In genomic region chr1:225882699-225883615, GRCh38 we compare ENCODE assay signal across 8 cellular contexts. TPM values are rescaled to one million over a fixed set of nuclear protein-coding genes. Genes with fewer than 3 reads are reported as not detected.
A peak's percentile ranks its signal among the peaks of the same experiment; 100 is the strongest.
DNase-seq lines count a peak whose midpoint lies in the region; ATAC-seq, FAIRE-seq and TF ChIP-seq lines count a peak whose summit lies in the region.

No MANE protein-coding gene starts in this region.

- TF ChIP-seq POLR2A in GM12878 (IDR thresholded peaks at IDR 0.05; ENCODE audit: low read depth, low read length): no peak

- CTCF ChIA-PET in GM12878 (lab: Yijun Ruan, JAX): interaction anchor here (0.6 to 4.9 kb wide), 21 partner anchors 11 to 525 kb away, joined by 3 to 40 read pairs (median 4); partner anchors contain the start of genes PARP1 and SRP9

- H3K4me3 ChIP-seq in GM12878 (peak overlapping the region; percentile 88), iPS DF 6.9 (ENCODE audit: low read length) (peak overlapping the region; percentile 63; the same call in 1 of the 2 replicates)

- peak overlapping the region; percentile 90 for H3K9ac ChIP-seq in GM12878 (ENCODE audit: control insufficient read depth, insufficient read depth, low read length)

- H3K4me1 ChIP-seq in GM12878 (ENCODE audit: control insufficient read depth, insufficient read depth, low read length) (peaks cover 30% of the 10 kb centered on the region), iPS DF 6.9 (ENCODE audit: control insufficient read depth, insufficient read depth, low read length) (peaks cover 3% of the 10 kb centered on the region; the same call in 1 of the 2 replicates)

- POLR2A ChIA-PET in GM12878 (lab: Charles Lee): interaction anchor here (0.5 to 4.9 kb wide), 15 partner anchors 12 to 481 kb away, joined by 3 to 30 read pairs (median 6); partner anchors contain the start of genes PYCR2 and SRP9

- peak; percentile 52 for FAIRE-seq in GM12878 (lab: Jason Lieb, UNC)

- TF ChIP-seq CTCF in GM12878 (IDR thresholded peaks at IDR 0.05 in 2 of 3, conservative IDR thresholded peaks at IDR 0.05 in 1 of 3; ENCODE audit: control insufficient read depth in 2 of 3, extremely low read depth in 1 of 3, insufficient read depth in 1 of 3, low read depth in 3 of 3, low read length in 3 of 3): no peak

- TF ChIP-seq EP300 in GM12878 (IDR thresholded peaks at IDR 0.05; ENCODE audit: borderline replicate concordance in 1 of 2, control insufficient read depth in 1 of 2, low read depth in 2 of 2, low read length in 2 of 2): no peak

- no peaks in the 10 kb centered on the region for H3K27me3 ChIP-seq in GM12878 (replicated peaks in 1 of 2; ENCODE audit: control insufficient read depth in 2 of 2, insufficient read depth in 2 of 2, low read length in 1 of 2)
- no peaks in the 10 kb centered on the region for H3K27me3 ChIP-seq in iPS DF 6.9 (ENCODE audit: control insufficient read depth, insufficient read depth, low read length)

- RAD21 ChIA-PET in GM12878 (lab: Charles Lee; ENCODE audit: unreplicated experiment): interaction anchor here (0.7 to 3.7 kb wide), 8 partner anchors 12 to 405 kb away, joined by 3 to 37 read pairs (median 8); partner anchors contain the start of genes PYCR2 and SRP9

- ATAC-seq in GM18861 (IDR thresholded peaks at IDR 0.05; ENCODE audit: unreplicated experiment): peak; percentile 13
- ATAC-seq in HG03064 (IDR thresholded peaks at IDR 0.05; ENCODE audit: low read depth, unreplicated experiment): peak; percentile 23
- ATAC-seq in GM12878: peak; percentile 46
- peak; percentile 53 for ATAC-seq in sciatic nerve

- peak overlapping the region; percentile 93 for H2AFZ ChIP-seq in GM12878 (ENCODE audit: control insufficient read depth, low read depth, low read length)

- in situ Hi-C loops in GM12878 (cut with MboI): no loop called here

- 0 out of 2 replicates have a peak, but pooled peaks cover 3% of the 10 kb centered on the region for H4K20me1 ChIP-seq in GM12878 (ENCODE audit: control insufficient read depth, insufficient read depth)

- DNase-seq in 8988T (peak; percentile 68), OCI-M1 (lab: John Stamatoyannopoulos, UW) (peak; percentile 62), GM12878 (ENCODE audit: low read depth, low spot score) (no peak), iPS DF 6.9 (ENCODE audit: low read depth, low spot score) (no peak), sciatic nerve (ENCODE audit: low spot score) (peak; percentile 77), NCI-H187 (lab: John Stamatoyannopoulos, UW) (no peak)

- H3K27ac ChIP-seq in GM12878 (ENCODE audit: control insufficient read depth, insufficient read depth) (peak overlapping the region; percentile 77), iPS DF 6.9 (ENCODE audit: low read length) (no peak overlapping the region)

- H3K4me2 ChIP-seq in GM12878 (ENCODE audit: control insufficient read depth, insufficient read depth): peak overlapping the region; percentile 96

- WGBS in GM12878 (ENCODE audit: insufficient coverage, insufficient replicate concordance, low lambda C conversion rate, missing lambda C conversion rate): 1% methylated on average over 61 of the region's 61 CpGs
- no CpG with 5 or more reads among the region's 61 CpGs for WGBS in iPS DF 6.9 (ENCODE audit: insufficient coverage, insufficient read length)

- SMC1A ChIA-PET in GM12878 (lab: Charles Lee; ENCODE audit: uncharacterized antibody, unreplicated experiment): interaction anchor here (0.7 to 5.1 kb wide), 12 partner anchors 12 to 459 kb away, joined by 3 to 29 read pairs (median 4); partner anchors contain the start of genes EPHX1, PYCR2 and SRP9

- no peak for TF ChIP-seq RAD21 in GM12878 (IDR thresholded peaks at IDR 0.05; ENCODE audit: insufficient read depth, low read depth, low read length)

- H3K79me2 ChIP-seq in GM12878 (ENCODE audit: control insufficient read depth, insufficient read depth, low read length): peaks cover 30% of the 10 kb centered on the region

- intact Hi-C loops in GM12878 (cut with micrococcal nuclease; ENCODE audit: unreplicated experiment) (loop anchor here (1.0 kb wide), 1 partner anchor 14 kb away; no protein-coding TSS in a partner anchor), sciatic nerve (cut with DNase I) (no loop called here)

- H3K9me3 ChIP-seq in GM12878 (replicated peaks; ENCODE audit: control insufficient read depth, insufficient read depth, low read length) (no peaks in the 10 kb centered on the region), iPS DF 6.9 (ENCODE audit: control insufficient read depth, insufficient read depth, low read length) (no peaks in the 10 kb centered on the region)

- BruUV-seq in GM12878 (replicated peaks; lab: Mats Ljungman, UMichigan): no TSS peak

- H3K36me3 ChIP-seq in GM12878 (ENCODE audit: control insufficient read depth in 2 of 2, insufficient read depth in 2 of 2, low read length in 1 of 2) (no peaks in the 10 kb centered on the region; a peak in 1 of 4 replicates), iPS DF 6.9 (ENCODE audit: control insufficient read depth, insufficient read depth, low read length) (no peaks in the 10 kb centered on the region)

RNA-seq across cellular contexts. Expression of gene TMEM63A, which starts 0.8 kb away (rescaled TPM):
- total RNA-seq in GM12878 (2013; cell fraction: nucleolus; rRNA removed): 302 and 309 TPM in 2 replicates
- total RNA-seq in GM12878 (2014; rRNA removed) (12.0 TPM in 2 replicates), GM12878 (2014; rRNA removed; fragmentation: Illumina TruSeq; extraction: Trizol) (8.7 and 10.4 TPM in 2 replicates), GM12878 (2021) (27.6 and 31.8 TPM in 2 replicates), sciatic nerve (95.7 TPM)
- 9.4 TPM for polyA plus RNA-seq in GM12878 (2011; ENCODE audit: low read depth)
- polyA plus RNA-seq in GM12878 (2011; rRNA removed) (21.0 and 33.5 TPM in 2 replicates), GM12878 (2014; fragmentation: Illumina TruSeq; extraction: Trizol) (19.6 and 20.1 TPM in 2 replicates), GM12878 (2014; fragmentation: Nextera tagmentation; extraction: Ambion mirVana) (1 to 10 TPM; 1.3 to 1.8 TPM), GM12878 (2014; rRNA removed) (17.2 and 20.2 TPM in 2 replicates), GM12878 (2016; fragmentation: Nextera tagmentation; extraction: Ambion mirVana) (10 to 100 TPM; 14.4 to 15.9 TPM)
- polyA plus RNA-seq in GM12878 (2011; cell fraction: cytosol; rRNA removed): 18.1 and 18.5 TPM in 2 replicates
- polyA plus RNA-seq in GM12878 (2011; cell fraction: nucleus; rRNA removed): 203 and 271 TPM in 2 replicates
- 18.2 and 27.5 TPM in 2 replicates for polyA plus RNA-seq in GM12878 (2012)
- 37.9 and 46.4 TPM in 2 replicates for polyA minus RNA-seq in GM12878 (2011; rRNA and poly(A)+ RNA removed)
- 7.7 and 11.4 TPM in 2 replicates for polyA minus RNA-seq in GM12878 (2011; cell fraction: cytosol; rRNA and poly(A)+ RNA removed)
- 61.2 and 88.9 TPM in 2 replicates for polyA minus RNA-seq in GM12878 (2011; cell fraction: nucleus; rRNA and poly(A)+ RNA removed)

RNA-seq across cellular contexts. Expression of gene LEFTY1, which starts 6.0 kb away (rescaled TPM):
- total RNA-seq in GM12878 (2013; cell fraction: nucleolus; rRNA removed): not detected in 2 replicates
- 0.06 TPM in 1 of 2 replicates, not detected in the other for total RNA-seq in GM12878 (2014; rRNA removed)
- total RNA-seq in GM12878 (2014; rRNA removed; fragmentation: Illumina TruSeq; extraction: Trizol): not detected in 2 replicates
- total RNA-seq in GM12878 (2021): 0.27 TPM in 1 of 2 replicates, not detected in the other
- polyA plus RNA-seq in GM12878 (2011; ENCODE audit: low read depth): not detected
- not detected in 2 replicates for polyA plus RNA-seq in GM12878 (2011; rRNA removed)
- 0.04 TPM in 1 of 2 replicates, not detected in the other for polyA plus RNA-seq in GM12878 (2011; cell fraction: cytosol; rRNA removed)
- 0.06 TPM in 1 of 2 replicates, not detected in the other for polyA plus RNA-seq in GM12878 (2011; cell fraction: nucleus; rRNA removed)
- polyA plus RNA-seq in GM12878 (2012): 0.08 TPM in 1 of 2 replicates, not detected in the other
- not detected in 2 replicates for polyA plus RNA-seq in GM12878 (2014; fragmentation: Illumina TruSeq; extraction: Trizol)
- not detected for polyA plus RNA-seq in GM12878 (2014; fragmentation: Nextera tagmentation; extraction: Ambion mirVana)
- polyA plus RNA-seq in GM12878 (2014; rRNA removed): 0.06 TPM in 1 of 2 replicates, not detected in the other
- not detected for polyA plus RNA-seq in GM12878 (2016; fragmentation: Nextera tagmentation; extraction: Ambion mirVana)
- polyA minus RNA-seq in GM12878 (2011; rRNA and poly(A)+ RNA removed): not detected in 2 replicates
- not detected in 2 replicates for polyA minus RNA-seq in GM12878 (2011; cell fraction: cytosol; rRNA and poly(A)+ RNA removed)
- not detected in 2 replicates for polyA minus RNA-seq in GM12878 (2011; cell fraction: nucleus; rRNA and poly(A)+ RNA removed)
- 0.89 TPM for total RNA-seq in sciatic nerve

RNA-seq across cellular contexts. Expression of gene PYCR2, which starts 41.1 kb away (rescaled TPM):
- total RNA-seq in GM12878 (2013; cell fraction: nucleolus; rRNA removed): 41.1 and 41.4 TPM in 2 replicates
- total RNA-seq in GM12878 (2014; rRNA removed) (53.4 and 65.2 TPM in 2 replicates), GM12878 (2014; rRNA removed; fragmentation: Illumina TruSeq; extraction: Trizol) (31.0 and 33.6 TPM in 2 replicates), GM12878 (2021) (77.2 and 81.8 TPM in 2 replicates), sciatic nerve (52.2 TPM)
- polyA plus RNA-seq in GM12878 (2011; ENCODE audit: low read depth): 22.2 TPM
- polyA plus RNA-seq in GM12878 (2011; rRNA removed) (24.3 and 46.0 TPM in 2 replicates), GM12878 (2014; fragmentation: Illumina TruSeq; extraction: Trizol) (19.1 and 47.0 TPM in 2 replicates), GM12878 (2014; fragmentation: Nextera tagmentation; extraction: Ambion mirVana) (1 to 10 TPM; 1.7 to 5.9 TPM), GM12878 (2014; rRNA removed) (62.8 and 64.9 TPM in 2 replicates), GM12878 (2016; fragmentation: Nextera tagmentation; extraction: Ambion mirVana) (10 to 100 TPM; 74.9 to 76.3 TPM)
- polyA plus RNA-seq in GM12878 (2011; cell fraction: cytosol; rRNA removed): 49.9 and 63.2 TPM in 2 replicates
- 101 and 106 TPM in 2 replicates for polyA plus RNA-seq in GM12878 (2011; cell fraction: nucleus; rRNA removed)
- polyA plus RNA-seq in GM12878 (2012): 45.2 and 52.3 TPM in 2 replicates
- 29.4 and 39.5 TPM in 2 replicates for polyA minus RNA-seq in GM12878 (2011; rRNA and poly(A)+ RNA removed)
- polyA minus RNA-seq in GM12878 (2011; cell fraction: cytosol; rRNA and poly(A)+ RNA removed): 8.3 and 15.2 TPM in 2 replicates
- polyA minus RNA-seq in GM12878 (2011; cell fraction: nucleus; rRNA and poly(A)+ RNA removed): 20.2 and 31.1 TPM in 2 replicates

RNA-seq across cellular contexts. Expression of gene LEFTY2, which starts 58.1 kb away (rescaled TPM):
- not detected in 2 replicates for total RNA-seq in GM12878 (2013; cell fraction: nucleolus; rRNA removed)
- total RNA-seq in GM12878 (2014; rRNA removed): not detected in 2 replicates
- total RNA-seq in GM12878 (2014; rRNA removed; fragmentation: Illumina TruSeq; extraction: Trizol): not detected in 2 replicates
- not detected in 2 replicates for total RNA-seq in GM12878 (2021)
- not detected for polyA plus RNA-seq in GM12878 (2011; ENCODE audit: low read depth)
- not detected in 2 replicates for polyA plus RNA-seq in GM12878 (2011; rRNA removed)
- not detected in 2 replicates for polyA plus RNA-seq in GM12878 (2011; cell fraction: cytosol; rRNA removed)
- polyA plus RNA-seq in GM12878 (2011; cell fraction: nucleus; rRNA removed): not detected in 2 replicates
- polyA plus RNA-seq in GM12878 (2012): not detected in 2 replicates
- not detected in 2 replicates for polyA plus RNA-seq in GM12878 (2014; fragmentation: Illumina TruSeq; extraction: Trizol)
- not detected for polyA plus RNA-seq in GM12878 (2014; fragmentation: Nextera tagmentation; extraction: Ambion mirVana)
- not detected in 2 replicates for polyA plus RNA-seq in GM12878 (2014; rRNA removed)
- not detected for polyA plus RNA-seq in GM12878 (2016; fragmentation: Nextera tagmentation; extraction: Ambion mirVana)
- polyA minus RNA-seq in GM12878 (2011; rRNA and poly(A)+ RNA removed): not detected in 2 replicates
- not detected in 2 replicates for polyA minus RNA-seq in GM12878 (2011; cell fraction: cytosol; rRNA and poly(A)+ RNA removed)
- polyA minus RNA-seq in GM12878 (2011; cell fraction: nucleus; rRNA and poly(A)+ RNA removed): not detected in 2 replicates
- total RNA-seq in sciatic nerve: 0.31 TPM

Comparison
In these comparisons a context has a peak if more than half of its experiments do, and no peak if none do; other contexts are left out.
1. DNase-seq: peak in 8988T (single experiment), OCI-M1 (single experiment) and sciatic nerve (single experiment); none in GM12878 (single experiment), iPS DF 6.9 (single experiment) and NCI-H187 (0 of 2).
2. Peak in every context shown above with its lines, with median percentiles within 50 percentile points of each other: ATAC-seq.